In the genomic region with DNA sequence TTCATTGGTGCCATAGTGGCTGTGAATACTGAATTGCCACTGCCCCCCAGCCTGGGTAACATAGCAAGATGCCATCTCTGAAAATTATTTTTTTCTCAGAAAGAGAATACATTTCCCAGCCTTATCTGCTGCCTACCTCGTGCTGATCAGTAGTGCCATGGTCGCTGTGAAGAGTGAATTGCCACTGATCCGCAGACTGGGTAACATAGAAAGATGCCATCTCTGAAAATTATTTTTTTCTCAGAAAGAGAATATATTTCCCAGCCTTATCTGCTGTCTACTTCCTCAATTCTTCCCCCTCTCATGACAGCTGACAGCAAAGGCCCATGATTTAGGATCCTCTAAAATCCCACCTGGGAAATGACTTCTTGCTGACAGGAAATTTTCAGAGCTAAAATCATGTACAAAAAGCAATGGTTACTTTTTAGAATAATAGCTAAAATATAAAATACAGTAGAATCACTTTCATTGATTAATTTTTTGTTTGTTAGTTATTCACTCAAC, we compare ENCODE assay signal across 1 cellular context.
TF ChIP-seq lines count a peak whose summit lies in the region.

No MANE protein-coding gene starts in this region.

TF ChIP-seq in K562, 482 proteins besides CTCF, POLR2A, EP300 and RAD21 (continued from another document):
- TF ChIP-seq, protein P1, sequence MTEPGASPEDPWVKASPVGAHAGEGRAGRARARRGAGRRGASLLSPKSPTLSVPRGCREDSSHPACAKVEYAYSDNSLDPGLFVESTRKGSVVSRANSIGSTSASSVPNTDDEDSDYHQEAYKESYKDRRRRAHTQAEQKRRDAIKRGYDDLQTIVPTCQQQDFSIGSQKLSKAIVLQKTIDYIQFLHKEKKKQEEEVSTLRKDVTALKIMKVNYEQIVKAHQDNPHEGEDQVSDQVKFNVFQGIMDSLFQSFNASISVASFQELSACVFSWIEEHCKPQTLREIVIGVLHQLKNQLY (CRISPR knock-in tag; conservative IDR thresholded peaks at IDR 0.05): no peak
- TF ChIP-seq PPARD (CRISPR knock-in tag; IDR thresholded peaks at IDR 0.05) (no peak), TGIF2 (CRISPR knock-in tag; IDR thresholded peaks at IDR 0.05) (no peak), MEIS2 (IDR thresholded peaks at IDR 0.05; ENCODE audit: partially characterized antibody) (peak; percentile 94), EHMT2 (IDR thresholded peaks at IDR 0.05) (no peak), ILK (tag; IDR thresholded peaks at IDR 0.05; ENCODE audit: borderline replicate concordance, low read depth) (no peak), CSDE1 (IDR thresholded peaks at IDR 0.05) (no peak), HSF4 (CRISPR knock-in tag; IDR thresholded peaks at IDR 0.05; ENCODE audit: borderline replicate concordance) (no peak), RCOR1 (IDR thresholded peaks at IDR 0.05; ENCODE audit: borderline replicate concordance in 1 of 2, low read depth in 2 of 2, low read length in 2 of 2) (no peak), NONO (IDR thresholded peaks at IDR 0.05; ENCODE audit: low read depth in 2 of 2, low read length in 1 of 2) (no peak)
- TF ChIP-seq, protein P2, sequence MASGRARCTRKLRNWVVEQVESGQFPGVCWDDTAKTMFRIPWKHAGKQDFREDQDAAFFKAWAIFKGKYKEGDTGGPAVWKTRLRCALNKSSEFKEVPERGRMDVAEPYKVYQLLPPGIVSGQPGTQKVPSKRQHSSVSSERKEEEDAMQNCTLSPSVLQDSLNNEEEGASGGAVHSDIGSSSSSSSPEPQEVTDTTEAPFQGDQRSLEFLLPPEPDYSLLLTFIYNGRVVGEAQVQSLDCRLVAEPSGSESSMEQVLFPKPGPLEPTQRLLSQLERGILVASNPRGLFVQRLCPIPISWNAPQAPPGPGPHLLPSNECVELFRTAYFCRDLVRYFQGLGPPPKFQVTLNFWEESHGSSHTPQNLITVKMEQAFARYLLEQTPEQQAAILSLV (tag; IDR thresholded peaks at IDR 0.05): no peak
- TF ChIP-seq, protein P3, sequence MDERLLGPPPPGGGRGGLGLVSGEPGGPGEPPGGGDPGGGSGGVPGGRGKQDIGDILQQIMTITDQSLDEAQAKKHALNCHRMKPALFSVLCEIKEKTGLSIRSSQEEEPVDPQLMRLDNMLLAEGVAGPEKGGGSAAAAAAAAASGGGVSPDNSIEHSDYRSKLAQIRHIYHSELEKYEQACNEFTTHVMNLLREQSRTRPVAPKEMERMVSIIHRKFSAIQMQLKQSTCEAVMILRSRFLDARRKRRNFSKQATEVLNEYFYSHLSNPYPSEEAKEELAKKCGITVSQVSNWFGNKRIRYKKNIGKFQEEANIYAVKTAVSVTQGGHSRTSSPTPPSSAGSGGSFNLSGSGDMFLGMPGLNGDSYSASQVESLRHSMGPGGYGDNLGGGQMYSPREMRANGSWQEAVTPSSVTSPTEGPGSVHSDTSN (CRISPR knock-in tag; IDR thresholded peaks at IDR 0.05; ENCODE audit: low read depth): peak; percentile 23; the same call in 1 of the 2 replicates
- TF ChIP-seq, protein P3 (tag; conservative IDR thresholded peaks at IDR 0.05; ENCODE audit: low read depth): peak; percentile 87
- TF ChIP-seq, protein P4, sequence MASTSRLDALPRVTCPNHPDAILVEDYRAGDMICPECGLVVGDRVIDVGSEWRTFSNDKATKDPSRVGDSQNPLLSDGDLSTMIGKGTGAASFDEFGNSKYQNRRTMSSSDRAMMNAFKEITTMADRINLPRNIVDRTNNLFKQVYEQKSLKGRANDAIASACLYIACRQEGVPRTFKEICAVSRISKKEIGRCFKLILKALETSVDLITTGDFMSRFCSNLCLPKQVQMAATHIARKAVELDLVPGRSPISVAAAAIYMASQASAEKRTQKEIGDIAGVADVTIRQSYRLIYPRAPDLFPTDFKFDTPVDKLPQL (IDR thresholded peaks at IDR 0.05; ENCODE audit: extremely low read depth, insufficient read length): no peak
